1 cellular context compared by ENCODE assay signal in genomic region chr12:43281563-43281962, GRCh38.
TF ChIP-seq lines count a peak whose summit lies in the region.

No MANE protein-coding gene starts in this region.

TF ChIP-seq in endothelial cell of umbilical vein, 7 proteins besides CTCF, POLR2A, EP300 and RAD21:
- TF ChIP-seq POLR2AphosphoS5 (IDR thresholded peaks at IDR 0.05; ENCODE audit: insufficient read depth, low read depth, low read length) (no peak), EZH2 (IDR thresholded peaks at IDR 0.05; ENCODE audit: borderline replicate concordance, low read depth, low read length, severe bottlenecking) (no peak), MAX (IDR thresholded peaks at IDR 0.05; ENCODE audit: insufficient read depth, insufficient read length) (no peak), GATA2 (IDR thresholded peaks at IDR 0.05; ENCODE audit: insufficient read depth, insufficient read length, low read depth, low read length) (no peak), FOS (IDR thresholded peaks at IDR 0.05; ENCODE audit: borderline replicate concordance, insufficient read depth, low read length) (no peak), JUN (IDR thresholded peaks at IDR 0.05; ENCODE audit: borderline replicate concordance, insufficient read depth, insufficient read length, low read depth) (no peak), MYC (IDR thresholded peaks at IDR 0.05; ENCODE audit: low read depth, low read length) (no peak)
